In the genomic region with DNA sequence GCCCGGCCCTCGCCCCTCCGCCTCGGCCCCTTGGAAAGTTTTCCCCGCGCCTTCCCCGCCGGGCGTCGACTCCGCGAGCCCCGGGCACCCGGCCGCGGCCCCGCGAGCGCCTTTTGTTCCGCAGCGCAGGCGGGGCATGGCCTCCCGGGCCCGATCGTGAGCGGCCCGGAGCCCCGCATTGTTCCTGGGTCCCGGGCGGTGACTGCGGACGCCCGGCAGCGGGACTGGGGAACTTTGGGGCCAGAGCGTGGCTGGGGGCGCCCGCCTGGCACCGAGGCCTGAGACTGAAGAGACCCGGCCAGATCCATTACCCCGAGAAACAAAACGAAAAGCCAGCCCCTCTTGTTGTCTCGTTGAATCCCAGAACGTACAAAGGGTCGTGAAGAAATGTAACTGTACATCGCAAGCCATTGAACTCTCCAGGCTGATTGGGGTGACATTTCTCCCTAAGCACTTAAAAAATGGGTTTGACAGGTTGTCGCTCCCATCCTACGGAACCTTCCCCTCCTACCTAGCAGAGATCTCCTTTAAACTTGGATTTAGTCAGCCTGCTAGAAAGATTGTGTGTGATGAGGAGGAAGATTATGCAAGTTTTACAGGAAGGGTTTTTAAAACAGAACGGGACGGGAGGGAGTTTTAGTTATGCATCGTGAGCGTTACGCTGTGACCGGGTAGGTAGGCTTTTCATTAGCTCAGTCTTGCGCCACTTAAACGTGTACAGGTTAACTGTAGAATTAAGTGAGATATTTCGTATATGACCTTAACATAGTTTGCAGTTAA, we compare ENCODE assay signal across 8 cellular contexts. TPM values are rescaled to one million over a fixed set of nuclear protein-coding genes. Genes with fewer than 3 reads are reported as not detected.
DNase-seq lines count a peak whose midpoint lies in the region; ATAC-seq and TF ChIP-seq lines count a peak whose summit lies in the region.

No MANE protein-coding gene starts in this region.

- ATAC-seq in HG02852 (IDR thresholded peaks at IDR 0.05; ENCODE audit: unreplicated experiment) = peak; percentile 21
- ATAC-seq in heart right ventricle = peak in 2 of 8 donors; percentile 2

- H3K4me1 ChIP-seq in ACC112 (ENCODE audit: control insufficient read depth, insufficient read depth, low read length, unreplicated experiment) = peaks cover 41% of the 10 kb centered on the region
- peaks cover 10 to 62% (median 38%) of the 10 kb centered on the region in 9 donors for H3K4me1 ChIP-seq in heart right ventricle
- peaks cover 10% of the 10 kb centered on the region for H3K4me1 ChIP-seq in rectal smooth muscle tissue (ENCODE audit: control insufficient read depth, insufficient read depth, low read length)

- H3K27ac Mint-ChIP-seq in activated naive CD8-positive, alpha-beta T cell = peak overlapping the region; percentile 89

- no peaks in the 10 kb centered on the region for H3K9me3 Mint-ChIP-seq in activated naive CD8-positive, alpha-beta T cell (ENCODE audit: low read depth)

- H3K27me3 Mint-ChIP-seq in activated naive CD8-positive, alpha-beta T cell = no peaks in the 10 kb centered on the region

- peak overlapping the region; percentile 97 for H3K4me3 Mint-ChIP-seq in activated naive CD8-positive, alpha-beta T cell

- TF ChIP-seq CTCF in GM12864 (IDR thresholded peaks at IDR 0.05; ENCODE audit: low read depth, low read length, missing control alignments) (no peak), heart right ventricle (IDR thresholded peaks at IDR 0.05) (peak in 1 of 9 donors; percentile 6)

- H3K9ac ChIP-seq in rectal smooth muscle tissue (ENCODE audit: low read length) = peak overlapping the region; percentile 85

- peaks cover 62% of the 10 kb centered on the region for H3K4me1 Mint-ChIP-seq in activated naive CD8-positive, alpha-beta T cell (ENCODE audit: low read depth)

- intact Hi-C loops in heart right ventricle (cut with DNase I) = loop anchor here in 4 of 10 donors (5.0 kb wide), 2 partner anchors 37 to 42 kb away; no protein-coding TSS in a partner anchor

- WGBS in heart right ventricle, 2 donors = 1% methylated on average over 56 of the region's 56 CpGs

- peak overlapping the region; percentile 67 for H2AFZ ChIP-seq in ACC112 (ENCODE audit: low read length, unreplicated experiment)

- H3K9me3 ChIP-seq in heart right ventricle = no peaks in the 10 kb centered on the region

- H3K36me3 Mint-ChIP-seq in activated naive CD8-positive, alpha-beta T cell = no peaks in the 10 kb centered on the region

- peak overlapping the region; percentile 77 for H3K27ac ChIP-seq in ACC112 (ENCODE audit: low read depth, low read length)
- H3K27ac ChIP-seq in heart right ventricle = peak overlapping the region; percentile 88 to 98 (median 96)
- H3K27ac ChIP-seq in rectal smooth muscle tissue (ENCODE audit: low read depth, low read length) = peak overlapping the region; percentile 90

- H3K4me3 ChIP-seq in ACC112 (ENCODE audit: low read depth, low read length) = peak overlapping the region; percentile 90
- H3K4me3 ChIP-seq in GM12864 (ENCODE audit: low read depth, low read length) = peak overlapping the region; percentile 94
- peak overlapping the region; percentile 64 to 96 (median 84) for H3K4me3 ChIP-seq in heart right ventricle
- H3K4me3 ChIP-seq in rectal smooth muscle tissue (ENCODE audit: low read length) = peak overlapping the region; percentile 90

- no peaks in the 10 kb centered on the region for H3K27me3 ChIP-seq in ACC112 (ENCODE audit: insufficient read depth, low read length)
- no peaks in the 10 kb centered on the region for H3K27me3 ChIP-seq in heart right ventricle
- no peaks in the 10 kb centered on the region for H3K27me3 ChIP-seq in rectal smooth muscle tissue (ENCODE audit: control insufficient read depth, insufficient read depth, low read length)

- H3K36me3 ChIP-seq in ACC112 (ENCODE audit: insufficient read depth, low read length) (no peaks in the 10 kb centered on the region), heart right ventricle (no peaks in the 10 kb centered on the region), rectal smooth muscle tissue (ENCODE audit: control insufficient read depth, insufficient read depth, low read length) (no peaks in the 10 kb centered on the region)

- peaks cover 58% of the 10 kb centered on the region for H3K79me2 ChIP-seq in ACC112 (ENCODE audit: control insufficient read depth, insufficient read depth, low read length, unreplicated experiment)

- DNase-seq in GM12864 (ENCODE audit: low read depth) = no peak
- peak; percentile 14 for DNase-seq in NCI-H2227 treated with DMSO at 0.1 percent for 48 hours (lab: John Stamatoyannopoulos, UW)
- DNase-seq in heart right ventricle = no peak
- no peak for DNase-seq in hippocampal formation (lab: John Stamatoyannopoulos, UW)

RNA-seq across cellular contexts. Expression of a gene that starts 0.8 kb away (rescaled TPM):
- total RNA-seq in heart right ventricle = 10 to 100 TPM; 48.3 to 66.0 (median 52.4) TPM
- 10 to 100 TPM; 11.9 to 35.7 TPM for polyA plus RNA-seq in heart right ventricle

RNA-seq across cellular contexts. Expression of a gene that starts 52.2 kb away (rescaled TPM):
- total RNA-seq in heart right ventricle = 10 to 100 TPM in 1 of 10 donors, 1 to 10 TPM in 6, under 1 TPM in 3; 0.78 to 14.5 (median 1.8) TPM
- polyA plus RNA-seq in heart right ventricle = 1 to 10 TPM in 1 of 2 donors, under 1 TPM in 1; 0.55 to 1.7 TPM
